In the genomic region with DNA sequence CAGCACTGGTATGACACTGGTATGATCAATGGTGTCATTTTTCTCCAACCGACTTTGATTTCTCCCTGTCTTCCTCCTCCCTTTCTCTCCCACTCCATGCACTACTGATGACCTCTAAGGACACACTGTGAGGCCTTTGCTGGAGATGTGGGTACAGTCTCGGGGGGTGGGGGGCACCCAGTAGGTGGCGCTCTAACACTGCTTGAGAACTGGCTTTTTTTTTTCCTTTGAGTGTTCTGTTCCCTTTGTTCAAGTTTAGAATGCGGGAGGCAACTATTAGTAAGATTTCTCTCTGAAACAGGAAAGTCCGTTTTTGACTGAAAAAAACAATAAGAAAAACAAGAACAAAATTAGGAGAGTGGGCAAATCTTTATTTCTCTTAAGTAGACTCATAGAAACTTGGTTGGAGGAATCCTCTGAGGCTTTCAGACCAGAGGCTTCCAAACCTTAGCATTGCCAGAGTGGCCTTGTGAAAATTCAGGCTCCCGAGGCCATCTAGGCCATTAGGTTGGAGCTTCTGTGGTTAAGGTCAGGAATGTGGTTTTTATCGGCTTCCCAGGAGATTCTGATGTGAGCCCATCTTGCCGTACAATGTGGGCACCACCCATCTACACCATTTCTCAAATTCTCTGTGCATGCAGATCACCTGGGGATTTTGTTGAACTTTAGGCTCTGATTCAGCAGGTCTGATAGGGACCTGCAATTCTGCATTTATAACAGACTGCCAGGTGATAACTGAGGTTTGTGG, we compare ENCODE assay signal across 1 cellular context.
TF ChIP-seq lines count a peak whose summit lies in the region.

No MANE protein-coding gene starts in this region.

TF ChIP-seq in K562, 482 proteins besides CTCF, POLR2A, EP300 and RAD21:
- TF ChIP-seq FIP1L1 (IDR thresholded peaks at IDR 0.05; ENCODE audit: low read depth, low read length, poor library complexity, severe bottlenecking) (no peak), ZBTB17 (CRISPR knock-in tag; IDR thresholded peaks at IDR 0.05) (no peak), JUND (IDR thresholded peaks at IDR 0.05; ENCODE audit: borderline replicate concordance, low read depth, low read length) (peak; percentile 6; the same call in 1 of the 2 replicates), JUND (tag; IDR thresholded peaks at IDR 0.05; ENCODE audit: borderline replicate concordance, low read depth, low read length) (no peak), CTBP1 (IDR thresholded peaks at IDR 0.05; ENCODE audit: borderline replicate concordance) (0 out of 2 replicates have a peak, but pooled peaks have one; percentile 21), KLF16 (IDR thresholded peaks at IDR 0.05) (peak; percentile 49; the same call in 1 of the 2 replicates), SMC3 (conservative IDR thresholded peaks at IDR 0.05; ENCODE audit: insufficient read depth, low read depth, low read length) (peak; percentile 57; the same call in 1 of the 2 replicates), RCOR1 (IDR thresholded peaks at IDR 0.05; ENCODE audit: borderline replicate concordance in 1 of 2, low read depth in 2 of 2, low read length in 2 of 2) (0 out of 4 replicates have a peak, but pooled peaks of 1 of the 2 experiments have one; percentile 7), ZNF384 (IDR thresholded peaks at IDR 0.05; ENCODE audit: low read depth, low read length) (peak; percentile 97), SIRT6 (IDR thresholded peaks at IDR 0.05; ENCODE audit: low read depth, low read length) (no peak), HDAC8 (tag; IDR thresholded peaks at IDR 0.05) (no peak), MAZ (CRISPR knock-in tag; conservative IDR thresholded peaks at IDR 0.05 in 1 of 2, IDR thresholded peaks at IDR 0.05 in 1 of 2) (0 out of 4 replicates have a peak, but pooled peaks of 1 of the 2 experiments have one; percentile 33), JUNB (CRISPR knock-in tag; conservative IDR thresholded peaks at IDR 0.05) (no peak)
- TF ChIP-seq, protein P1, sequence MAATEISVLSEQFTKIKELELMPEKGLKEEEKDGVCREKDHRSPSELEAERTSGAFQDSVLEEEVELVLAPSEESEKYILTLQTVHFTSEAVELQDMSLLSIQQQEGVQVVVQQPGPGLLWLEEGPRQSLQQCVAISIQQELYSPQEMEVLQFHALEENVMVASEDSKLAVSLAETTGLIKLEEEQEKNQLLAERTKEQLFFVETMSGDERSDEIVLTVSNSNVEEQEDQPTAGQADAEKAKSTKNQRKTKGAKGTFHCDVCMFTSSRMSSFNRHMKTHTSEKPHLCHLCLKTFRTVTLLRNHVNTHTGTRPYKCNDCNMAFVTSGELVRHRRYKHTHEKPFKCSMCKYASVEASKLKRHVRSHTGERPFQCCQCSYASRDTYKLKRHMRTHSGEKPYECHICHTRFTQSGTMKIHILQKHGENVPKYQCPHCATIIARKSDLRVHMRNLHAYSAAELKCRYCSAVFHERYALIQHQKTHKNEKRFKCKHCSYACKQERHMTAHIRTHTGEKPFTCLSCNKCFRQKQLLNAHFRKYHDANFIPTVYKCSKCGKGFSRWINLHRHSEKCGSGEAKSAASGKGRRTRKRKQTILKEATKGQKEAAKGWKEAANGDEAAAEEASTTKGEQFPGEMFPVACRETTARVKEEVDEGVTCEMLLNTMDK (IDR thresholded peaks at IDR 0.05; ENCODE audit: borderline replicate concordance, insufficient read depth, low read depth, low read length, poor library complexity, severe bottlenecking) = peak; percentile 57
- TF ChIP-seq, protein P2, sequence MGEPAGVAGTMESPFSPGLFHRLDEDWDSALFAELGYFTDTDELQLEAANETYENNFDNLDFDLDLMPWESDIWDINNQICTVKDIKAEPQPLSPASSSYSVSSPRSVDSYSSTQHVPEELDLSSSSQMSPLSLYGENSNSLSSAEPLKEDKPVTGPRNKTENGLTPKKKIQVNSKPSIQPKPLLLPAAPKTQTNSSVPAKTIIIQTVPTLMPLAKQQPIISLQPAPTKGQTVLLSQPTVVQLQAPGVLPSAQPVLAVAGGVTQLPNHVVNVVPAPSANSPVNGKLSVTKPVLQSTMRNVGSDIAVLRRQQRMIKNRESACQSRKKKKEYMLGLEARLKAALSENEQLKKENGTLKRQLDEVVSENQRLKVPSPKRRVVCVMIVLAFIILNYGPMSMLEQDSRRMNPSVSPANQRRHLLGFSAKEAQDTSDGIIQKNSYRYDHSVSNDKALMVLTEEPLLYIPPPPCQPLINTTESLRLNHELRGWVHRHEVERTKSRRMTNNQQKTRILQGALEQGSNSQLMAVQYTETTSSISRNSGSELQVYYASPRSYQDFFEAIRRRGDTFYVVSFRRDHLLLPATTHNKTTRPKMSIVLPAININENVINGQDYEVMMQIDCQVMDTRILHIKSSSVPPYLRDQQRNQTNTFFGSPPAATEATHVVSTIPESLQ (CRISPR knock-in tag; IDR thresholded peaks at IDR 0.05) = no peak
- TF ChIP-seq, protein P3, sequence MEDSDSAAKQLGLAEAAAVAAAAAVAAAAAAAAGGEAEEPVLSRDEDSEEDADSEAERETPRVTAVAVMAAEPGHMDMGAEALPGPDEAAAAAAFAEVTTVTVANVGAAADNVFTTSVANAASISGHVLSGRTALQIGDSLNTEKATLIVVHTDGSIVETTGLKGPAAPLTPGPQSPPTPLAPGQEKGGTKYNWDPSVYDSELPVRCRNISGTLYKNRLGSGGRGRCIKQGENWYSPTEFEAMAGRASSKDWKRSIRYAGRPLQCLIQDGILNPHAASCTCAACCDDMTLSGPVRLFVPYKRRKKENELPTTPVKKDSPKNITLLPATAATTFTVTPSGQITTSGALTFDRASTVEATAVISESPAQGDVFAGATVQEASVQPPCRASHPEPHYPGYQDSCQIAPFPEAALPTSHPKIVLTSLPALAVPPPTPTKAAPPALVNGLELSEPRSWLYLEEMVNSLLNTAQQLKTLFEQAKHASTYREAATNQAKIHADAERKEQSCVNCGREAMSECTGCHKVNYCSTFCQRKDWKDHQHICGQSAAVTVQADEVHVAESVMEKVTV (CRISPR knock-in tag; IDR thresholded peaks at IDR 0.05) = peak; percentile 37; the same call in 1 of the 2 replicates
